Comparison of ENCODE assay signal across 8 cellular contexts in the genomic region with DNA sequence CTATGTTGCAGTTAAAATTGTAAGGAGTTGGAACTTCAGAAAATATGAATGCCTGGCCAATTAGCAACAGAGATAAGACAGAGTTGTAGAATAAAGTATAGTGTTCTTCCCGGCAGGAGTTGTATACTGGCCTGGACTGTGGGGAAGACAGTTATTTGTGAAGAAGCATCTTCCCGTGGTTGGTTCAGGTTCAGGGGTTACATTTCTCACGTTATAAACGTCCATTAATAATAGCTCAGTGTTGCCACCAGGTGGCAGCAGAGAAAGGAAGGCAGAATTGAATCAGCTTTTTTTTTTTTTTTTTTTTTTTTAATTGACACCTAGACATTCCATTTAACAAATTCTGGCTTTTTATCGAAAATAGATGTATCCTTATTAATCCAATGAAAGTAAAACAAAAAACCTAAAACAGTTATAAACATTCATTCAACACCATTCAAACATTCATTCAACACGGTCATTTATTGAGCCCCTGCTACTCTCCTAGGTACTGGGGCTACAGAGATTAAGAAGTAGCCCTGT.
A peak's percentile ranks its signal among the peaks of the same experiment; 100 is the strongest.
DNase-seq lines count a peak whose midpoint lies in the region; ATAC-seq lines count a peak whose summit lies in the region.

No MANE protein-coding gene starts in this region.

- ATAC-seq in right cardiac atrium = peak in 1 of 2 donors; percentile 38
- no peak for ATAC-seq in HG03342 (IDR thresholded peaks at IDR 0.05; ENCODE audit: unreplicated experiment)
- no peak for ATAC-seq in GM21825 (IDR thresholded peaks at IDR 0.05; ENCODE audit: unreplicated experiment)

- no peak overlapping the region for H3K4me3 ChIP-seq in right cardiac atrium (ENCODE audit: low read length)

- peak; percentile 58 for DNase-seq in D341Med (ENCODE audit: low spot score)
- peak; percentile 17 for DNase-seq in KG1 (lab: John Stamatoyannopoulos, UW)
- peak; percentile 30 for DNase-seq in SKM-1 (lab: John Stamatoyannopoulos, UW; ENCODE audit: unreplicated experiment)
- peak; percentile 33 for DNase-seq in activated naive CD8-positive, alpha-beta T cell treated with anti-CD3 and anti-CD28 coated beads, Interleukin-2, amount 50 U/mL, for 16 hours (ENCODE audit: low read depth, low spot score)
- DNase-seq in right cardiac atrium = peak; percentile 61 to 76 (median 69)
- DNase-seq in stimulated activated CD4-positive, alpha-beta T cell treated with anti-CD3 and anti-CD28 coated beads, Interleukin-12 subunit alpha, Interleukin-12 subunit beta, amount 100 ng/mL, for 24 hours (ENCODE audit: low read depth in 2 of 2) = peak; percentile 21 to 51

- no peaks in the 10 kb centered on the region for H3K4me1 ChIP-seq in right cardiac atrium (ENCODE audit: control insufficient read depth, insufficient read depth, low read length)

- 17% methylated on average over 6 of the region's 6 CpGs for WGBS in right cardiac atrium

- H3K9me3 ChIP-seq in right cardiac atrium (ENCODE audit: control insufficient read depth, low read length) = no peaks in the 10 kb centered on the region

- intact Hi-C loops in right cardiac atrium (cut with DNase I) = loop anchor here in 3 of 4 donors (5.0 to 10.0 kb wide), 3 partner anchors 58 to 411 kb away; no protein-coding TSS in a partner anchor

- H3K27ac ChIP-seq in right cardiac atrium (ENCODE audit: low read length) = no peak overlapping the region

- H3K27me3 ChIP-seq in right cardiac atrium (ENCODE audit: control insufficient read depth, insufficient read depth) = no peaks in the 10 kb centered on the region

Comparison
In these comparisons a context has a peak if more than half of its experiments do, and no peak if none do; other contexts are left out.
1. DNase-seq: peak in every context shown above with its lines; median percentile 69 in right cardiac atrium; 58 in D341Med; 36 in stimulated activated CD4-positive, alpha-beta T cell treated with anti-CD3 and anti-CD28 coated beads, Interleukin-12 subunit alpha, Interleukin-12 subunit beta, amount 100 ng/mL, for 24 hours; 33 in activated naive CD8-positive, alpha-beta T cell treated with anti-CD3 and anti-CD28 coated beads, Interleukin-2, amount 50 U/mL, for 16 hours; 30 in SKM-1; 17 in KG1.